ENCODE assay signal across 15 cellular contexts in the genomic region with DNA sequence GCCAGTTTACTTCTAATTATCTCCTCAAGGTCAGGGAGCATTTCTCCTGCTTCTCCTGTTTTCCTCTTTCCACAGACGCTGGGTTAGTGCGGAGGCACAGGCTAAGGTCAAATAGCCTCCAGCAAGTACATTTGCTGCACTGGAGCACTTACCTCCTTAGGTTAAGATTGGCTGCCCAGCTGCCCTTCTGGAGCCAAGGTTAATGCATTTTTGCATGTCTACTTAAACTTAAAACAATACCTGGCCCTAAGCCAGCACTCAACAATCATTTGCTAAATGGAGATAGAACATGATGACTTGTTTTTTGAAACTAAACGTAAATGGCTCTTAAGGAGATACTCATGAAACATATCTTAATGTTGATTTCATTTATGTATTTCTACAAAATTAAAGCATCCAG.
"Had no signal": no experiment of that assay in that cellular context is flagged by ENCODE, and none has a peak within 500 bp of the region (broad histone marks: within the 10 kb centered on the region; RNA-seq: fewer than 3 reads in every experiment).

No MANE protein-coding gene starts in this region.

- ATAC-seq: activated CD8-positive, alpha-beta T cell treated with anti-CD3 and anti-CD28 coated beads, Interleukin-2, amount 10 ng/mL, durations not matched to agents 7 days and 5 days; activated T-helper 17 cell treated with anti-CD3 and anti-CD28 coated beads, Interleukin-2, amount 50 U/mL, for 72 hours; esophagus mucosa; left colon had no signal

- H3K27ac Mint-ChIP-seq: activated CD8-positive, alpha-beta T cell treated with anti-CD3 and anti-CD28 coated beads, Interleukin-2, amount 10 ng/mL, durations not matched to agents 7 days and 5 days; activated naive CD4-positive, alpha-beta T cell treated with anti-CD3 and anti-CD28 coated beads, Interleukin-2, amount 10 ng/mL, durations not matched to agents 7 days and 5 days; activated T-helper 17 cell treated with anti-CD3 and anti-CD28 coated beads, Interleukin-2, amount 50 U/mL, for 72 hours had no signal

- H3K9me3 ChIP-seq: prostate gland, sigmoid colon had no signal

- H3K9me3 Mint-ChIP-seq: activated naive CD4-positive, alpha-beta T cell treated with anti-CD3 and anti-CD28 coated beads, Interleukin-2, amount 10 ng/mL, durations not matched to agents 7 days and 5 days; activated T-helper 17 cell treated with anti-CD3 and anti-CD28 coated beads, Interleukin-2, amount 50 U/mL, for 72 hours; naive thymus-derived CD8-positive, alpha-beta T cell had no signal

- H3K4me1 ChIP-seq: prostate gland had no signal

- H3K4me3 ChIP-seq: dorsolateral prefrontal cortex, prostate gland, sigmoid colon had no signal

- H3K4me3 Mint-ChIP-seq: activated CD8-positive, alpha-beta T cell treated with anti-CD3 and anti-CD28 coated beads, Interleukin-2, amount 10 ng/mL, durations not matched to agents 7 days and 5 days; activated naive CD4-positive, alpha-beta T cell treated with anti-CD3 and anti-CD28 coated beads, Interleukin-2, amount 10 ng/mL, durations not matched to agents 7 days and 5 days; activated T-helper 17 cell treated with anti-CD3 and anti-CD28 coated beads, Interleukin-2, amount 50 U/mL, for 72 hours; naive thymus-derived CD8-positive, alpha-beta T cell had no signal

- H3K36me3 ChIP-seq: prostate gland, sigmoid colon had no signal

- H3K27ac ChIP-seq: dorsolateral prefrontal cortex, prostate gland had no signal

- DNase-seq: activated CD4-positive, alpha-beta T cell treated with anti-CD3 and anti-CD28 coated beads for 48 hours; activated CD8-positive, alpha-beta T cell treated with anti-CD3 and anti-CD28 coated beads, Interleukin-2, amount 10 ng/mL, durations not matched to agents 7 days and 5 days; dorsolateral prefrontal cortex; foreskin fibroblast; glutamatergic neuron; left colon; nucleus accumbens; sigmoid colon; stimulated activated CD4-positive, alpha-beta T cell treated with anti-CD3 and anti-CD28 coated beads, Interleukin-2, amount 100 ng/mL, for 24 hours; stimulated activated naive CD4-positive, alpha-beta T cell treated with Interleukin-2 at 50 U/mL for 16 hours had no signal

- H3K4me1 Mint-ChIP-seq: activated T-helper 17 cell treated with anti-CD3 and anti-CD28 coated beads, Interleukin-2, amount 50 U/mL, for 72 hours had no signal

- H3K27me3 ChIP-seq: dorsolateral prefrontal cortex, sigmoid colon had no signal

- H3K36me3 Mint-ChIP-seq: activated naive CD4-positive, alpha-beta T cell treated with anti-CD3 and anti-CD28 coated beads, Interleukin-2, amount 10 ng/mL, durations not matched to agents 7 days and 5 days; naive thymus-derived CD8-positive, alpha-beta T cell had no signal
